ENCODE assay signal across 24 cellular contexts in the genomic region with DNA sequence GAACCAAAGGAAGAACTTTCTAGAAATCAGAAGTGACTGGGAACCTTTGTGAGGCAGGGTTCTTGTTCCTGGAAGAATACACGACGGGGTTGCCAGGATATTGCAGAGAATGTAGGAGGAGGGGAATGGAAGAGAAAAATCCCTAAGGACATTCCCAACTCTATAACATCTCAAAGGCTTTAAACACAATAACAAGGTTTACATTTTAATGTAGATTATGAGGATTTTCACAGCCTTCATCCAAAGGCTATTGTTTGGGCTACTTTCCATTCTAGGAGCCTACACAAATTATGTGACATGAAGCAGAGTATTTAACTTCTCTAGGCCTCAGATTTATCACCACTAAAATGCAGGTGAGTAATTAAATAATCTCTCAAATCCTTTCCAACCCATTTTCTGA.
"Had no signal": no experiment of that assay in that cellular context is flagged by ENCODE, and none has a peak within 500 bp of the region (broad histone marks: within the 10 kb centered on the region; RNA-seq: fewer than 3 reads in every experiment).

No MANE protein-coding gene starts in this region.

- H3K9me3 Mint-ChIP-seq: endodermal cell, memory B cell, naive B cell, type B pancreatic cell had no signal

- DNase-seq: effector CD4-positive, alpha-beta T cell; endodermal cell; erythroblast; foreskin melanocyte; head of caudate nucleus; kidney glomerular epithelial cell; lower lobe of right lung; naive B cell; occipital lobe; pancreas; right cardiac atrium; small intestine; stimulated activated CD4-positive, alpha-beta T cell treated with anti-CD3 and anti-CD28 coated beads, Interleukin-12 subunit alpha, Interleukin-12 subunit beta, amount 100 ng/mL, for 4 hours; stimulated activated naive CD8-positive, alpha-beta T cell treated with anti-CD3 and anti-CD28 coated beads, Interleukin-15, Interleukin-2, amounts not matched to agents 100 U/mL and 50 U/mL, for 24 hours; thyroid gland had no signal

- H3K4me1 ChIP-seq: suprapubic skin had no signal

- H3K4me3 Mint-ChIP-seq: endodermal cell, memory B cell, naive B cell, type B pancreatic cell had no signal

- H3K4me3 ChIP-seq: coronary artery, hepatocyte, lower lobe of right lung, pancreas, suprapubic skin, thyroid gland had no signal

- H3K27me3 ChIP-seq: hepatocyte, pancreas, suprapubic skin, thyroid gland had no signal

- H3K27ac ChIP-seq: coronary artery, hepatocyte, lower lobe of right lung, pancreas, suprapubic skin, thyroid gland had no signal

- H3K4me2 ChIP-seq: hepatocyte had no signal

- H3K9me3 ChIP-seq: lower lobe of right lung, pancreas, suprapubic skin, thyroid gland had no signal

- FAIRE-seq: endothelial cell of umbilical vein, islet of Langerhans, pancreas, small intestine, urothelium cell line had no signal

- H3K27ac Mint-ChIP-seq: endodermal cell, memory B cell, type B pancreatic cell had no signal

- ATAC-seq: lower lobe of right lung; pancreas; right cardiac atrium; stimulated activated naive CD8-positive, alpha-beta T cell treated with anti-CD3 and anti-CD28 coated beads, Interleukin-15, Interleukin-2, amounts not matched to agents 100 U/mL and 50 U/mL, for 24 hours had no signal

- H3K36me3 Mint-ChIP-seq: memory B cell, naive B cell, type B pancreatic cell had no signal

- H3K36me3 ChIP-seq: lower lobe of right lung, pancreas, suprapubic skin, thyroid gland had no signal

- H2AFZ ChIP-seq: hepatocyte had no signal

- H3K4me1 Mint-ChIP-seq: naive B cell had no signal

- H3K27me3 Mint-ChIP-seq: progenitor cell of endocrine pancreas, type B pancreatic cell had no signal
